ENCODE assay signal across 10 cellular contexts in the genomic region with DNA sequence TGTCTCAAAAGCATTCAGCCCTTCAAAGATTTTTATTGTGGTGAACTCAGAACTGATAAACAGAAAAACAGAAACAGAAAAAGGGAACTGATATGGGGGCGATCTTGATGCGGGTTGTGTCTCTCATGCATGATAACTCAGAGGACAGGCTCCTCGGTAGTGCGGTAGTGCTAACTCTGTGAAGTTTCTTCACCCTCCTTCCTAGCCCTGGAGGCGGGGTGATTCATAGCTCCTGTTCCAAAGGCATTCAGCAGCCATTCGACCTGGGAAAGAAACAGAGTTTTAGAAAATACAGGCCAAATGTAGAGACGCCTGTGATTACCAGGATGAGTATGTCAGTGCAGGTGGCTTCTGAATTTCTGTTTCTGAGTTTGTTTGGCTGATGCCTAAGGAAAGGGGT. TPM values are rescaled to one million over a fixed set of nuclear protein-coding genes. Genes with fewer than 3 reads are reported as not detected.
DNase-seq lines count a peak whose midpoint lies in the region; ATAC-seq and TF ChIP-seq lines count a peak whose summit lies in the region.
"Had no signal": no experiment of that assay in that cellular context is flagged by ENCODE, and none has a peak within 500 bp of the region (broad histone marks: within the 10 kb centered on the region; RNA-seq: fewer than 3 reads in every experiment).

No MANE protein-coding gene starts in this region.

- peaks cover 9% of the 10 kb centered on the region for H3K4me1 Mint-ChIP-seq in activated naive CD8-positive, alpha-beta T cell treated with anti-CD3 and anti-CD28 coated beads for 36 hours

- no peak overlapping the region for H3K4me3 Mint-ChIP-seq in activated naive CD8-positive, alpha-beta T cell treated with anti-CD3 and anti-CD28 coated beads for 36 hours

- no peaks in the 10 kb centered on the region for H3K9me3 Mint-ChIP-seq in activated naive CD8-positive, alpha-beta T cell treated with anti-CD3 and anti-CD28 coated beads for 36 hours

- no peak overlapping the region for H3K27ac Mint-ChIP-seq in activated naive CD8-positive, alpha-beta T cell treated with anti-CD3 and anti-CD28 coated beads for 36 hours
- H3K27ac Mint-ChIP-seq: progenitor cell of endocrine pancreas had no signal

- peak; percentile 31 for DNase-seq in amniotic epithelial cell (ENCODE audit: low read depth)
- DNase-seq in putamen (ENCODE audit: low spot score) = peak; percentile 33
- DNase-seq in activated naive CD8-positive, alpha-beta T cell treated with anti-CD3 and anti-CD28 coated beads for 36 hours = no peak
- no peak for DNase-seq in HT-29 (ENCODE audit: low spot score)
- DNase-seq in stimulated activated naive CD8-positive, alpha-beta T cell treated with anti-CD3 and anti-CD28 coated beads, Interleukin-15, Interleukin-2, amounts not matched to agents 100 U/mL and 50 U/mL, for 24 hours = no peak
- DNase-seq: transverse colon had no signal

- H3K36me3 Mint-ChIP-seq in activated naive CD8-positive, alpha-beta T cell treated with anti-CD3 and anti-CD28 coated beads for 36 hours = no peaks in the 10 kb centered on the region

- peaks cover 79% of the 10 kb centered on the region for H3K27me3 Mint-ChIP-seq in activated naive CD8-positive, alpha-beta T cell treated with anti-CD3 and anti-CD28 coated beads for 36 hours

- ATAC-seq in GM18868 (IDR thresholded peaks at IDR 0.05; ENCODE audit: unreplicated experiment) (peak; percentile 64), HG02885 (IDR thresholded peaks at IDR 0.05; ENCODE audit: poor library complexity, unreplicated experiment) (peak; percentile 89), SK-N-SH treated with all-trans-retinoic acid at 6 μM for 48 hours (no peak)
- no peak for ATAC-seq in stimulated activated naive CD8-positive, alpha-beta T cell treated with anti-CD3 and anti-CD28 coated beads, Interleukin-15, Interleukin-2, amounts not matched to agents 100 U/mL and 50 U/mL, for 24 hours

TF ChIP-seq in SK-N-SH treated with all-trans-retinoic acid at 6 μM for 48 hours, 23 proteins besides CTCF, POLR2A, EP300 and RAD21:
- TF ChIP-seq CSDC2 (CRISPR knock-in tag; IDR thresholded peaks at IDR 0.05) = no peak
- TF ChIP-seq TOX (CRISPR knock-in tag; IDR thresholded peaks at IDR 0.05; ENCODE audit: borderline replicate concordance) = no peak
- no peak for TF ChIP-seq ZFP3 (CRISPR knock-in tag; IDR thresholded peaks at IDR 0.05)
- TF ChIP-seq PPARA (CRISPR knock-in tag; IDR thresholded peaks at IDR 0.05; ENCODE audit: borderline replicate concordance) = no peak
- TF ChIP-seq GLIS3 (CRISPR knock-in tag; IDR thresholded peaks at IDR 0.05) = no peak
- no peak for TF ChIP-seq ISL1 (CRISPR knock-in tag; IDR thresholded peaks at IDR 0.05)
- TF ChIP-seq, protein P1, sequence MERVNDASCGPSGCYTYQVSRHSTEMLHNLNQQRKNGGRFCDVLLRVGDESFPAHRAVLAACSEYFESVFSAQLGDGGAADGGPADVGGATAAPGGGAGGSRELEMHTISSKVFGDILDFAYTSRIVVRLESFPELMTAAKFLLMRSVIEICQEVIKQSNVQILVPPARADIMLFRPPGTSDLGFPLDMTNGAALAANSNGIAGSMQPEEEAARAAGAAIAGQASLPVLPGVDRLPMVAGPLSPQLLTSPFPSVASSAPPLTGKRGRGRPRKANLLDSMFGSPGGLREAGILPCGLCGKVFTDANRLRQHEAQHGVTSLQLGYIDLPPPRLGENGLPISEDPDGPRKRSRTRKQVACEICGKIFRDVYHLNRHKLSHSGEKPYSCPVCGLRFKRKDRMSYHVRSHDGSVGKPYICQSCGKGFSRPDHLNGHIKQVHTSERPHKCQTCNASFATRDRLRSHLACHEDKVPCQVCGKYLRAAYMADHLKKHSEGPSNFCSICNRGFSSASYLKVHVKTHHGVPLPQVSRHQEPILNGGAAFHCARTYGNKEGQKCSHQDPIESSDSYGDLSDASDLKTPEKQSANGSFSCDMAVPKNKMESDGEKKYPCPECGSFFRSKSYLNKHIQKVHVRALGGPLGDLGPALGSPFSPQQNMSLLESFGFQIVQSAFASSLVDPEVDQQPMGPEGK (CRISPR knock-in tag; IDR thresholded peaks at IDR 0.05; ENCODE audit: borderline replicate concordance) = no peak
- TF ChIP-seq TCF4 (CRISPR knock-in tag; IDR thresholded peaks at IDR 0.05; ENCODE audit: borderline replicate concordance) = no peak
- TF ChIP-seq RARB (CRISPR knock-in tag; IDR thresholded peaks at IDR 0.05) = no peak
- no peak for TF ChIP-seq ZFP30 (CRISPR knock-in tag; IDR thresholded peaks at IDR 0.05)
TF ChIP-seq in SK-N-SH treated with all-trans-retinoic acid at 6 μM for 48 hours: peak in this region for 0.

RNA-seq across cellular contexts. Expression of a gene that starts 5.5 kb away (rescaled TPM):
- total RNA-seq in activated naive CD8-positive, alpha-beta T cell treated with anti-CD3 and anti-CD28 coated beads for 36 hours = under 1 TPM; 0.36 to 0.54 TPM
- total RNA-seq in HT-29 (2014; rRNA removed; shearing (Covaris generic)) = not detected in 2 replicates

Comparison
In these comparisons a context has a peak if more than half of its experiments do, and no peak if none do; other contexts are left out.
1. ATAC-seq: peak in GM18868 (single experiment) and HG02885 (single experiment); none in SK-N-SH treated with all-trans-retinoic acid at 6 μM for 48 hours (single experiment) and stimulated activated naive CD8-positive, alpha-beta T cell treated with anti-CD3 and anti-CD28 coated beads, Interleukin-15, Interleukin-2, amounts not matched to agents 100 U/mL and 50 U/mL, for 24 hours (single experiment).
2. DNase-seq: peak in amniotic epithelial cell (single experiment) and putamen (single experiment); none in activated naive CD8-positive, alpha-beta T cell treated with anti-CD3 and anti-CD28 coated beads for 36 hours (single experiment), HT-29 (single experiment) and stimulated activated naive CD8-positive, alpha-beta T cell treated with anti-CD3 and anti-CD28 coated beads, Interleukin-15, Interleukin-2, amounts not matched to agents 100 U/mL and 50 U/mL, for 24 hours (single experiment).